15 cellular contexts compared by ENCODE assay signal in the genomic region with DNA sequence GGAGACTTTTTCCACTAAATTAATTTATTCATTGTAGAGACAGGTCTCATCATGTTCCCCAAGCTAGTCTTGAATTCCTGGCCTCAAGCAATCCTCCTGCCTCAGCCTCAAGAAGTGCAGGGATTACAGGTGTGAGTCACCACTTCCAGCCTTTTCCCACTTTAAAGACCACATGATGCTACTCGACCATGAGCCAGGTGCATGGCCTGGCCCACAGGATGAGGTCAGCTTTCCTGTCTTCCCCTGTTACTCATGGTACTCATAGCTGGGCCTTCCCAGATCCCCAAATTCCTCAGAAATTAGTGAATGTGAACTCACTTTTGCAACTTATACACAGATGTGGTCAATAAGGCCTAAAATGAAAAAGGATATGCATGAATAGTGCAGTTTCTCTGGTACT.
A peak's percentile ranks its signal among the peaks of the same experiment; 100 is the strongest.
DNase-seq lines count a peak whose midpoint lies in the region; ATAC-seq and TF ChIP-seq lines count a peak whose summit lies in the region.
"Had no signal": no experiment of that assay in that cellular context is flagged by ENCODE, and none has a peak within 500 bp of the region (broad histone marks: within the 10 kb centered on the region; RNA-seq: fewer than 3 reads in every experiment).

No MANE protein-coding gene starts in this region.

- H3K36me3 Mint-ChIP-seq in MCF 10A (ENCODE audit: insufficient read depth, unreplicated experiment) = peaks cover 4% of the 10 kb centered on the region
- H3K36me3 Mint-ChIP-seq in activated T-cell treated with anti-CD3 and anti-CD28 coated beads, Interleukin-2, amount 50 U/mL, for 24 hours (ENCODE audit: low read depth) = no peaks in the 10 kb centered on the region
- H3K36me3 Mint-ChIP-seq: activated naive CD8-positive, alpha-beta T cell had no signal

- H3K27ac Mint-ChIP-seq in MCF 10A (ENCODE audit: low read depth, unreplicated experiment) = no peak overlapping the region
- H3K27ac Mint-ChIP-seq in activated T-cell treated with anti-CD3 and anti-CD28 coated beads, Interleukin-2, amount 50 U/mL, for 24 hours = no peak overlapping the region
- H3K27ac Mint-ChIP-seq: activated naive CD8-positive, alpha-beta T cell; mesothelial cell of epicardium had no signal

- H3K27me3 Mint-ChIP-seq in MCF 10A (ENCODE audit: insufficient read depth, unreplicated experiment) = no peaks in the 10 kb centered on the region
- H3K27me3 Mint-ChIP-seq in activated T-cell treated with anti-CD3 and anti-CD28 coated beads, Interleukin-2, amount 50 U/mL, for 24 hours = no peaks in the 10 kb centered on the region

- no peak overlapping the region for H3K4me3 Mint-ChIP-seq in MCF 10A (ENCODE audit: unreplicated experiment)
- H3K4me3 Mint-ChIP-seq in activated T-cell treated with anti-CD3 and anti-CD28 coated beads, Interleukin-2, amount 50 U/mL, for 24 hours = no peak overlapping the region
- H3K4me3 Mint-ChIP-seq: activated naive CD8-positive, alpha-beta T cell; mesothelial cell of epicardium had no signal

- peaks cover 3% of the 10 kb centered on the region for H3K9me3 Mint-ChIP-seq in MCF 10A (ENCODE audit: unreplicated experiment)
- peaks cover under 1% of the 10 kb centered on the region for H3K9me3 Mint-ChIP-seq in activated T-cell treated with anti-CD3 and anti-CD28 coated beads, Interleukin-2, amount 50 U/mL, for 24 hours

- BruUV-seq in MCF 10A (replicated peaks; lab: Mats Ljungman, UMichigan) = no TSS peak

- DNase-seq in MCF 10A (ENCODE audit: unreplicated experiment) (peak; percentile 82), breast epithelium (ENCODE audit: low spot score in 2 of 2) (no peak), RWPE1 (ENCODE audit: low spot score) (peak; percentile 78), fibroblast of pulmonary artery (ENCODE audit: low read depth) (peak; percentile 23), GM10248 (ENCODE audit: extremely low spot score) (no peak)
- DNase-seq in activated T-cell treated with anti-CD3 and anti-CD28 coated beads, Interleukin-2, amount 50 U/mL, for 24 hours = no peak
- DNase-seq: activated CD4-positive, CD25-positive, alpha-beta regulatory T cell; colonic mucosa; NCI-H2029 treated with DMSO at 0.1 percent for 48 hours; stimulated activated CD4-positive, alpha-beta T cell treated with anti-CD3 and anti-CD28 coated beads, Interleukin-15, amount 100 ng/mL, for 24 hours had no signal

- H3K36me3 ChIP-seq in breast epithelium = no peaks in the 10 kb centered on the region
- H3K36me3 ChIP-seq: colonic mucosa had no signal

- intact Hi-C loops in MCF 10A (cut with micrococcal nuclease) (loop anchor here (1.0 to 10.0 kb wide), 3 partner anchors 215 to 995 kb away; no protein-coding TSS in a partner anchor), breast epithelium (cut with DNase I; ENCODE audit: low total_unique reads) (no loop called here)

- peaks cover 0 to 2% of the 10 kb centered on the region in 2 donors for H3K9me3 ChIP-seq in breast epithelium
- H3K9me3 ChIP-seq: colonic mucosa had no signal

- no peak for TF ChIP-seq POLR2A in breast epithelium (IDR thresholded peaks at IDR 0.05)

- no peak for TF ChIP-seq CTCF in MCF 10A (IDR thresholded peaks at IDR 0.05; ENCODE audit: unreplicated experiment)
- no peak for TF ChIP-seq CTCF in breast epithelium (IDR thresholded peaks at IDR 0.05)
- no peak for TF ChIP-seq CTCF in RWPE1 (conservative IDR thresholded peaks at IDR 0.05; ENCODE audit: low read depth)
- no peak for TF ChIP-seq CTCF in fibroblast of pulmonary artery (IDR thresholded peaks at IDR 0.05; ENCODE audit: low read length, missing control alignments)
- TF ChIP-seq CTCF in GM10248 (IDR thresholded peaks at IDR 0.05; ENCODE audit: control extremely low read depth, extremely low read depth, low read depth, missing control alignments) = no peak

- no peak for ATAC-seq in HG03354 (IDR thresholded peaks at IDR 0.05; ENCODE audit: poor library complexity, severe bottlenecking, unreplicated experiment)
- ATAC-seq in GM21381 (IDR thresholded peaks at IDR 0.05; ENCODE audit: unreplicated experiment) = no peak

- no peak overlapping the region for H3K27ac ChIP-seq in breast epithelium
- peak overlapping the region; percentile 74 for H3K27ac ChIP-seq in RWPE1
- H3K27ac ChIP-seq: colonic mucosa, tibial nerve had no signal

- POLR2A ChIA-PET in MCF 10A (lab: Yijun Ruan, JAX) (interaction anchor here (0.7 to 1.7 kb wide), 4 partner anchors 9 to 559 kb away, joined by 3 to 4 read pairs (median 3); no protein-coding TSS in a partner anchor), RWPE1 (lab: Yijun Ruan, JAX; ENCODE audit: low non-redundant PET) (no interaction called here), GM10248 (lab: Yijun Ruan, JAX) (no interaction called here)

- CTCF ChIA-PET in MCF 10A (lab: Yijun Ruan, JAX) (interaction anchor here (0.6 to 1.0 kb wide), 4 partner anchors 11 to 690 kb away, joined by 3 to 4 read pairs (median 4); no protein-coding TSS in a partner anchor), RWPE1 (lab: Yijun Ruan, JAX) (interaction anchor here (0.6 kb wide), 2 partner anchors 243 to 1331 kb away, joined by 3 to 4 read pairs; no protein-coding TSS in a partner anchor), GM10248 (lab: Yijun Ruan, JAX) (interaction anchor here (1.0 to 1.3 kb wide), 4 partner anchors 12 to 38 kb away, joined by 3 to 4 read pairs (median 4); no protein-coding TSS in a partner anchor)

- peaks cover 4% of the 10 kb centered on the region for H3K4me1 Mint-ChIP-seq in MCF 10A (ENCODE audit: insufficient read depth, unreplicated experiment)
- no peaks in the 10 kb centered on the region for H3K4me1 Mint-ChIP-seq in activated T-cell treated with anti-CD3 and anti-CD28 coated beads, Interleukin-2, amount 50 U/mL, for 24 hours (ENCODE audit: low read depth)

- no peak overlapping the region for H3K4me3 ChIP-seq in breast epithelium
- H3K4me3 ChIP-seq in fibroblast of pulmonary artery (replicated peaks; ENCODE audit: low read depth, low read length) = no peak overlapping the region
- H3K4me3 ChIP-seq: colonic mucosa, tibial nerve had no signal

- no peaks in the 10 kb centered on the region for H3K27me3 ChIP-seq in breast epithelium
- H3K27me3 ChIP-seq: colonic mucosa, tibial nerve had no signal

- H3K4me1 ChIP-seq in breast epithelium = no peaks in the 10 kb centered on the region
- H3K4me1 ChIP-seq: colonic mucosa, tibial nerve had no signal

Comparison
In these comparisons a context has a peak if more than half of its experiments do, and no peak if none do; other contexts are left out.
1. DNase-seq: peak in MCF 10A (single experiment), RWPE1 (single experiment) and fibroblast of pulmonary artery (single experiment); none in breast epithelium (0 of 2), activated T-cell treated with anti-CD3 and anti-CD28 coated beads, Interleukin-2, amount 50 U/mL, for 24 hours (single experiment) and GM10248 (single experiment).